In genomic region chr11:35663408-35663702, GRCh38 we compare ENCODE assay signal across 8 cellular contexts. TPM values are rescaled to one million over a fixed set of nuclear protein-coding genes. Genes with fewer than 3 reads are reported as not detected.
DNase-seq lines count a peak whose midpoint lies in the region; ATAC-seq and TF ChIP-seq lines count a peak whose summit lies in the region.

No MANE protein-coding gene starts in this region.

- TF ChIP-seq CTCF in left lung (IDR thresholded peaks at IDR 0.05): no peak
- no peak for TF ChIP-seq CTCF in thoracic aorta (IDR thresholded peaks at IDR 0.05)

- H3K4me3 ChIP-seq in adipocyte (ENCODE audit: low read length): peak overlapping the region; percentile 93
- peak overlapping the region; percentile 58 to 84 for H3K4me3 ChIP-seq in left lung
- H3K4me3 ChIP-seq in thoracic aorta: peak overlapping the region; percentile 95

- CTCF ChIA-PET in activated CD4-positive, alpha-beta T cell treated with anti-CD3 and anti-CD28 coated beads for 36 hours (lab: Charles Lee): interaction anchor here (1.2 kb wide), 1 partner anchor 483 kb away, joined by 3 read pairs; no protein-coding TSS in a partner anchor

- DNase-seq in activated CD4-positive, alpha-beta T cell treated with anti-CD3 and anti-CD28 coated beads for 36 hours: no peak
- DNase-seq in activated CD4-positive, alpha-beta T cell treated with anti-CD3 and anti-CD28 coated beads, Interleukin-2, amount 50 U/mL, for 4 hours: no peak
- DNase-seq in adipocyte (ENCODE audit: low read depth): no peak
- DNase-seq in left lung: no peak
- no peak for DNase-seq in thoracic aorta (ENCODE audit: low spot score)
- DNase-seq in stimulated activated CD4-positive, alpha-beta T cell treated with anti-CD3 and anti-CD28 coated beads, Interleukin-4, amount 100 ng/mL, for 1 hour: no peak
- DNase-seq in hypothalamus (lab: John Stamatoyannopoulos, UW): no peak

- H3K9ac ChIP-seq in adipocyte (ENCODE audit: low read length): peak overlapping the region; percentile 88

- H3K9me3 Mint-ChIP-seq in activated CD4-positive, alpha-beta T cell treated with anti-CD3 and anti-CD28 coated beads for 36 hours (ENCODE audit: low read depth): peaks cover 31% of the 10 kb centered on the region

- peaks cover 43% of the 10 kb centered on the region for H3K36me3 Mint-ChIP-seq in activated CD4-positive, alpha-beta T cell treated with anti-CD3 and anti-CD28 coated beads for 36 hours (ENCODE audit: low read depth)

- H3K9me3 ChIP-seq in adipocyte (ENCODE audit: control insufficient read depth, low read length) (peaks cover 21% of the 10 kb centered on the region), left lung (peaks cover 0 to 30% of the 10 kb centered on the region in 2 donors), thoracic aorta (peaks cover 12% of the 10 kb centered on the region)

- no peaks in the 10 kb centered on the region for H3K36me3 ChIP-seq in adipocyte (ENCODE audit: control insufficient read depth, insufficient read depth, low read length, severe bottlenecking)
- H3K36me3 ChIP-seq in left lung: peaks cover 0 to 9% of the 10 kb centered on the region in 2 donors
- H3K36me3 ChIP-seq in thoracic aorta: peaks cover 2% of the 10 kb centered on the region

- no peak for ATAC-seq in activated CD4-positive, alpha-beta T cell treated with anti-CD3 and anti-CD28 coated beads for 36 hours
- no peak for ATAC-seq in left lung
- no peak for ATAC-seq in thoracic aorta (ENCODE audit: insufficient number of reproducible peaks, low FRiP score, low read depth)
- no peak for ATAC-seq in HG03097 (IDR thresholded peaks at IDR 0.05; ENCODE audit: low FRiP score, unreplicated experiment)

- peaks cover 20% of the 10 kb centered on the region for H3K4me1 ChIP-seq in adipocyte (ENCODE audit: control insufficient read depth, insufficient read depth, low read length)
- peaks cover 8 to 27% of the 10 kb centered on the region in 2 donors for H3K4me1 ChIP-seq in left lung
- H3K4me1 ChIP-seq in thoracic aorta (ENCODE audit: control insufficient read depth in 1 of 2, low read depth in 2 of 2): peaks cover 14 to 26% of the 10 kb centered on the region in 2 donors

- intact Hi-C loops in activated CD4-positive, alpha-beta T cell treated with anti-CD3 and anti-CD28 coated beads for 36 hours (cut with DNase I, micrococcal nuclease): loop anchor here (2.0 to 10.0 kb wide), 10 partner anchors 47 to 1929 kb away; partner anchors contain the start of genes COMMD9 (in 2 of the 2), APIP (in 1 of the 2), CAT (in 1 of the 2) and CD59 (in 1 of the 2)
- intact Hi-C loops in left lung (cut with DNase I): no loop called here

- H3K27me3 ChIP-seq in adipocyte (replicated peaks; ENCODE audit: control insufficient read depth, insufficient read depth, low read length) (no peaks in the 10 kb centered on the region), left lung (no peaks in the 10 kb centered on the region), thoracic aorta (replicated peaks; ENCODE audit: insufficient read depth) (no peaks in the 10 kb centered on the region)

- POLR2A ChIA-PET in activated CD4-positive, alpha-beta T cell treated with anti-CD3 and anti-CD28 coated beads for 36 hours (lab: Charles Lee): no interaction called here

- H3K27ac Mint-ChIP-seq in activated CD4-positive, alpha-beta T cell treated with anti-CD3 and anti-CD28 coated beads for 36 hours: peak overlapping the region; percentile 95

- H3K4me3 Mint-ChIP-seq in activated CD4-positive, alpha-beta T cell treated with anti-CD3 and anti-CD28 coated beads for 36 hours: peak overlapping the region; percentile 83

- no peaks in the 10 kb centered on the region for H3K27me3 Mint-ChIP-seq in activated CD4-positive, alpha-beta T cell treated with anti-CD3 and anti-CD28 coated beads for 36 hours

- peaks cover 41% of the 10 kb centered on the region for H3K4me1 Mint-ChIP-seq in activated CD4-positive, alpha-beta T cell treated with anti-CD3 and anti-CD28 coated beads for 36 hours

- H3K27ac ChIP-seq in left lung (peak overlapping the region; percentile 94 to 98), thoracic aorta (peak overlapping the region; percentile 88 to 91)

RNA-seq across cellular contexts. Expression of gene TRIM44, which starts 0.8 kb away (rescaled TPM):
- total RNA-seq in activated CD4-positive, alpha-beta T cell treated with anti-CD3 and anti-CD28 coated beads for 36 hours: 10 to 100 TPM; 38.1 to 39.9 TPM
- total RNA-seq in left lung (10 to 100 TPM; 57.9 to 58.9 TPM), thoracic aorta (10 to 100 TPM; 26.0 to 26.8 TPM)

RNA-seq across cellular contexts. Expression of gene FJX1, which starts 45.1 kb away (rescaled TPM):
- total RNA-seq in activated CD4-positive, alpha-beta T cell treated with anti-CD3 and anti-CD28 coated beads for 36 hours: under 1 TPM; 0.69 to 0.74 TPM
- total RNA-seq in left lung (1 to 10 TPM; 5.1 to 6.6 TPM), thoracic aorta (10 to 100 TPM in 1 of 2 donors, 1 to 10 TPM in 1; 5.4 to 19.2 TPM)

Comparison
In these comparisons a context has a peak if more than half of its experiments do, and no peak if none do; other contexts are left out.
1. intact Hi-C loops: an anchor here in activated CD4-positive, alpha-beta T cell treated with anti-CD3 and anti-CD28 coated beads for 36 hours (2.0 to 10.0 kb wide); none called in left lung.